8 cellular contexts compared by ENCODE assay signal in genomic region chr6:31493875-31494694, GRCh38. TPM values are rescaled to one million over a fixed set of nuclear protein-coding genes. Genes with fewer than 3 reads are reported as not detected.
A peak's percentile ranks its signal among the peaks of the same experiment; 100 is the strongest.
DNase-seq lines count a peak whose midpoint lies in the region; FAIRE-seq and TF ChIP-seq lines count a peak whose summit lies in the region.

No MANE protein-coding gene starts in this region.

- H3K4me1 Mint-ChIP-seq in immature natural killer cell, result peaks cover 49 to 61% of the 10 kb centered on the region in 2 donors

- H3K36me3 ChIP-seq in H7 (replicated peaks; ENCODE audit: control insufficient read depth, insufficient read depth, low read length) (no peaks in the 10 kb centered on the region), WERI-Rb-1 (no peaks in the 10 kb centered on the region), breast epithelium (no peaks in the 10 kb centered on the region), small intestine (ENCODE audit: control insufficient read depth in 2 of 2, insufficient read depth in 2 of 2, low read length in 2 of 2) (no peaks in the 10 kb centered on the region)

- intact Hi-C loops in breast epithelium (cut with DNase I; ENCODE audit: low total_unique reads), result no loop called here

- H3K36me3 Mint-ChIP-seq in immature natural killer cell, result no peaks in the 10 kb centered on the region

- peak overlapping the region; percentile 72 to 92 (median 82) for H3K27ac Mint-ChIP-seq in immature natural killer cell

- peak overlapping the region; percentile 79 to 96 (median 95) for H3K4me3 Mint-ChIP-seq in immature natural killer cell

- peak; percentile 99 for TF ChIP-seq CTCF in WERI-Rb-1 (IDR thresholded peaks at IDR 0.05; ENCODE audit: low read depth, low read length)
- TF ChIP-seq CTCF in breast epithelium (IDR thresholded peaks at IDR 0.05), result peak; percentile 61 to 78 (median 73)

- H3K27me3 ChIP-seq in H7 (ENCODE audit: control insufficient read depth, insufficient read depth, low read length) (no peaks in the 10 kb centered on the region; the same call in 1 of the 2 replicates), WERI-Rb-1 (ENCODE audit: insufficient read depth, low read depth, severe bottlenecking) (peaks cover 2% of the 10 kb centered on the region), breast epithelium (no peaks in the 10 kb centered on the region), small intestine (ENCODE audit: control insufficient read depth in 2 of 2, insufficient read depth in 2 of 2, low read length in 2 of 2) (no peaks in the 10 kb centered on the region)

- H3K9me3 ChIP-seq in WERI-Rb-1 (ENCODE audit: severe bottlenecking) (no peaks in the 10 kb centered on the region), breast epithelium (no peaks in the 10 kb centered on the region), small intestine (ENCODE audit: control insufficient read depth, low read depth) (no peaks in the 10 kb centered on the region)

- H3K4me1 ChIP-seq in breast epithelium (no peaks in the 10 kb centered on the region), small intestine (ENCODE audit: control insufficient read depth in 2 of 2, insufficient read depth in 1 of 2, low read depth in 1 of 2, low read length in 1 of 2) (no peaks in the 10 kb centered on the region)

- H3K27ac ChIP-seq in WERI-Rb-1 (peak overlapping the region; percentile 8; the same call in 1 of the 2 replicates), breast epithelium (peak overlapping the region; percentile 29 to 72), small intestine (ENCODE audit: low read depth in 1 of 2, low read length in 1 of 2) (peak overlapping the region; percentile 65 to 88)

- peak; percentile 69 for DNase-seq in DMS53 treated with DMSO at 0.1 percent for 48 hours (lab: John Stamatoyannopoulos, UW; ENCODE audit: unreplicated experiment)
- peak; percentile 81 for DNase-seq in H7
- peak; percentile 31 for DNase-seq in NCI-H1694 treated with DMSO at 0.1 percent for 48 hours (lab: John Stamatoyannopoulos, UW)
- peak; percentile 90 for DNase-seq in WERI-Rb-1
- peak; percentile 46 to 77 for DNase-seq in breast epithelium (ENCODE audit: low spot score in 2 of 2)
- peak; percentile 61 to 65 (median 64) for DNase-seq in immature natural killer cell
- DNase-seq in small intestine, result peak; percentile 84
- no peak for DNase-seq in COLO829 (ENCODE audit: low spot score)

- H3K27me3 Mint-ChIP-seq in immature natural killer cell (ENCODE audit: low read depth in 3 of 3), result peaks cover 0 to 4% (median 3%) of the 10 kb centered on the region in 3 donors

- H3K4me3 ChIP-seq in H7 (ENCODE audit: insufficient read depth, low read depth, low read length), result peak overlapping the region; percentile 51
- peak overlapping the region; percentile 74 for H3K4me3 ChIP-seq in WERI-Rb-1 (ENCODE audit: low read depth, low read length)
- peak overlapping the region; percentile 51 to 72 (median 54) for H3K4me3 ChIP-seq in breast epithelium
- peak overlapping the region; percentile 57 to 64 for H3K4me3 ChIP-seq in small intestine (ENCODE audit: low read depth in 1 of 2, low read length in 2 of 2)

- FAIRE-seq in small intestine (lab: Jason Lieb, UNC), result no peak

- TF ChIP-seq POLR2A in breast epithelium (IDR thresholded peaks at IDR 0.05), result no peak

- H3K9me3 Mint-ChIP-seq in immature natural killer cell, result no peaks in the 10 kb centered on the region

- WGBS in small intestine, 3 donors, result 0 to 1% (median 1%) methylated on average over 57 to 58 of the region's 58 CpGs

RNA-seq across cellular contexts. Expression of gene MICB, which starts 3.9 kb away (rescaled TPM):
- total RNA-seq in H7 (2014; rRNA removed; shearing (Covaris generic)), result 50.3 and 55.4 TPM in 2 replicates
- total RNA-seq in breast epithelium, result 1 to 10 TPM; 2.9 to 4.6 (median 4.0) TPM
- 10 to 100 TPM in 2 of 3 donors, 1 to 10 TPM in 1; 7.4 to 15.2 (median 10.3) TPM for polyA plus RNA-seq in immature natural killer cell
- polyA plus RNA-seq in small intestine, result 1 to 10 TPM; 1.3 to 6.1 (median 2.7) TPM

RNA-seq across cellular contexts. Expression of gene MCCD1, which starts 34.7 kb away (rescaled TPM):
- total RNA-seq in H7 (2014; rRNA removed; shearing (Covaris generic)), result not detected in 2 replicates
- total RNA-seq in breast epithelium, result not detected
- polyA plus RNA-seq in immature natural killer cell (not detected), small intestine (not detected)

RNA-seq across cellular contexts. Expression of gene DDX39B, which starts 47.7 kb away (rescaled TPM):
- total RNA-seq in H7 (2014; rRNA removed; shearing (Covaris generic)), result 787 and 872 TPM in 2 replicates
- total RNA-seq in breast epithelium, result 100 to 1,000 TPM; 315 to 336 (median 334) TPM
- polyA plus RNA-seq in immature natural killer cell (10 to 100 TPM; 49.7 to 71.6 (median 56.2) TPM), small intestine (100 to 1,000 TPM; 307 to 406 (median 311) TPM)

RNA-seq across cellular contexts. Expression of gene ATP6V1G2, which starts 52.3 kb away (rescaled TPM):
- 3.5 and 7.0 TPM in 2 replicates for total RNA-seq in H7 (2014; rRNA removed; shearing (Covaris generic))
- 1 to 10 TPM in 2 of 3 donors, under 1 TPM in 1; 0.44 to 1.8 (median 1.6) TPM for total RNA-seq in breast epithelium
- not detected for polyA plus RNA-seq in immature natural killer cell
- polyA plus RNA-seq in small intestine, result 1 to 10 TPM in 2 of 3 donors, under 1 TPM in 1; 0.81 to 6.3 (median 2.0) TPM

RNA-seq across cellular contexts. Expression of gene NFKBIL1, which starts 53.3 kb away (rescaled TPM):
- 33.2 and 34.2 TPM in 2 replicates for total RNA-seq in H7 (2014; rRNA removed; shearing (Covaris generic))
- 10 to 100 TPM; 22.3 to 34.7 (median 26.5) TPM for total RNA-seq in breast epithelium
- polyA plus RNA-seq in immature natural killer cell (10 to 100 TPM in 2 of 3 donors, 1 to 10 TPM in 1; 5.0 to 15.0 (median 13.6) TPM), small intestine (10 to 100 TPM; 28.9 to 47.3 (median 34.7) TPM)

Comparison
In these comparisons a context has a peak if more than half of its experiments do, and no peak if none do; other contexts are left out.
1. H3K27ac ChIP-seq: peak in every context shown above with its lines; median percentile 76 in small intestine; 50 in breast epithelium; 8 in WERI-Rb-1.